Comparison of ENCODE assay signal across 2 cellular contexts in genomic region chr2:85314884-85315242, GRCh38.
A peak's percentile ranks its signal among the peaks of the same experiment; 100 is the strongest.
TF ChIP-seq lines count a peak whose summit lies in the region.

No MANE protein-coding gene starts in this region.

TF ChIP-seq in GM23338, 12 proteins besides CTCF, POLR2A, EP300 and RAD21:
- no peak for TF ChIP-seq ZNF331 (CRISPR knock-in tag; IDR thresholded peaks at IDR 0.05; ENCODE audit: low read depth)
- TF ChIP-seq STAT1 (IDR thresholded peaks at IDR 0.05; ENCODE audit: unreplicated experiment): no peak
- TF ChIP-seq CREB1 (CRISPR knock-in tag; IDR thresholded peaks at IDR 0.05; ENCODE audit: low read depth): no peak
- no peak for TF ChIP-seq JUNB (IDR thresholded peaks at IDR 0.05; ENCODE audit: unreplicated experiment)
- TF ChIP-seq ZNF462 (CRISPR knock-in tag; IDR thresholded peaks at IDR 0.05): no peak
- TF ChIP-seq NANOG (IDR thresholded peaks at IDR 0.05; ENCODE audit: borderline replicate concordance): no peak
- TF ChIP-seq EZH2 (IDR thresholded peaks at IDR 0.05; ENCODE audit: low read depth, unreplicated experiment): no peak
- TF ChIP-seq ZNF114 (CRISPR knock-in tag; IDR thresholded peaks at IDR 0.05): no peak
- TF ChIP-seq POLR2AphosphoS5 (IDR thresholded peaks at IDR 0.05; ENCODE audit: low read depth): no peak
- no peak for TF ChIP-seq EZH2phosphoT487 (IDR thresholded peaks at IDR 0.05; ENCODE audit: unreplicated experiment)
- TF ChIP-seq ETS1 (IDR thresholded peaks at IDR 0.05): no peak
- no peak for TF ChIP-seq REST (IDR thresholded peaks at IDR 0.05; ENCODE audit: unreplicated experiment)
TF ChIP-seq in GM23338: peak in this region for 0.

TF ChIP-seq in endothelial cell of umbilical vein, 7 proteins besides CTCF, POLR2A, EP300 and RAD21:
- TF ChIP-seq MYC (IDR thresholded peaks at IDR 0.05; ENCODE audit: low read depth, low read length) (no peak), MAX (IDR thresholded peaks at IDR 0.05; ENCODE audit: insufficient read depth, insufficient read length) (no peak), POLR2AphosphoS5 (IDR thresholded peaks at IDR 0.05; ENCODE audit: insufficient read depth, low read depth, low read length) (peak; percentile 11), FOS (IDR thresholded peaks at IDR 0.05; ENCODE audit: borderline replicate concordance, insufficient read depth, low read length) (no peak), JUN (IDR thresholded peaks at IDR 0.05; ENCODE audit: borderline replicate concordance, insufficient read depth, insufficient read length, low read depth) (no peak), EZH2 (IDR thresholded peaks at IDR 0.05; ENCODE audit: borderline replicate concordance, low read depth, low read length, severe bottlenecking) (no peak), GATA2 (IDR thresholded peaks at IDR 0.05; ENCODE audit: insufficient read depth, insufficient read length, low read depth, low read length) (no peak)
